ENCODE assay signal across 25 cellular contexts in the genomic region with DNA sequence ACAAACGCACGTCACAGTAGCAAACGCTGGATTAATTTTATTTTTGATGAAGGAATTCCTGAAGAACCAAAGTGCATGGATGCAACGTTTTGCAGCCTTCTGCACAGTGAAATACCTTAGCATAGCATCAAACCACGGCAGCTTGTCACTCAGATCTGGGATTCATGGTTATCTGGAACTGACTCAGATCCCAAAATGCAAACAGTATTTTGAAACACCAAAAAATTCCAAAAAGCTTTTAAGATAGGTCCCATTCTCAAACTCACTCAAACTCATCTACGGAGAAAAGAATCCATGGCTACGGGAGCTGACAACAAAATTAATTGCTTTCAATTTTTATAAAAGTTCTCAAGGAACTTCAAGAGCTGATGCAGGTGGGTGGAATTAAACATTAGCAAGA.
"Had no signal": no experiment of that assay in that cellular context is flagged by ENCODE, and none has a peak within 500 bp of the region (broad histone marks: within the 10 kb centered on the region; RNA-seq: fewer than 3 reads in every experiment).

No MANE protein-coding gene starts in this region.

- H3K27ac Mint-ChIP-seq: activated B cell treated with CpG ODN at 0.5 μM for 24 hours; activated CD4-positive, alpha-beta memory T cell treated with anti-CD3 and anti-CD28 coated beads, Interleukin-2, amount 10 ng/mL, durations not matched to agents 7 days and 5 days; activated CD4-positive, alpha-beta T cell treated with anti-CD3 and anti-CD28 coated beads, Interleukin-2, amount 10 ng/mL, durations not matched to agents 7 days and 5 days; activated naive CD4-positive, alpha-beta T cell treated with anti-CD3 and anti-CD28 coated beads, Interleukin-2, amount 10 ng/mL, durations not matched to agents 7 days and 5 days; activated naive CD8-positive, alpha-beta T cell treated with anti-CD3 and anti-CD28 coated beads for 36 hours; activated T-helper 17 cell treated with anti-CD3 and anti-CD28 coated beads, Interleukin-2, amount 50 U/mL, for 72 hours; T-helper 1 cell treated with Interleukin-12 subunit alpha and Interleukin-12 subunit beta and Interleukin-4 antibody, amounts not matched to agents 30 μg/mL and 1 μg/mL, for 36 hours had no signal

- H3K27me3 Mint-ChIP-seq: activated B cell treated with CpG ODN at 0.5 μM for 24 hours; activated CD4-positive, alpha-beta memory T cell treated with anti-CD3 and anti-CD28 coated beads, Interleukin-2, amount 10 ng/mL, durations not matched to agents 7 days and 5 days; activated CD4-positive, alpha-beta T cell treated with anti-CD3 and anti-CD28 coated beads, Interleukin-2, amount 10 ng/mL, durations not matched to agents 7 days and 5 days; activated naive CD4-positive, alpha-beta T cell treated with anti-CD3 and anti-CD28 coated beads, Interleukin-2, amount 10 ng/mL, durations not matched to agents 7 days and 5 days; activated T-helper 17 cell treated with anti-CD3 and anti-CD28 coated beads, Interleukin-2, amount 50 U/mL, for 72 hours had no signal

- DNase-seq: activated B cell treated with CpG ODN at 0.5 μM for 24 hours; activated CD4-positive, alpha-beta memory T cell treated with anti-CD3 and anti-CD28 coated beads, Interleukin-2, amount 10 ng/mL, durations not matched to agents 7 days and 5 days; activated CD4-positive, alpha-beta T cell treated with anti-CD3 and anti-CD28 coated beads for 1 hour; activated CD4-positive, alpha-beta T cell treated with anti-CD3 and anti-CD28 coated beads, Interleukin-2, amount 10 ng/mL, durations not matched to agents 7 days and 5 days; activated gamma-delta T cell treated with Interleukin-2 at 50 U/mL for 16 hours; activated naive CD4-positive, alpha-beta T cell treated with anti-CD3 and anti-CD28 coated beads, Interleukin-2, amount 10 ng/mL, durations not matched to agents 7 days and 5 days; activated naive CD8-positive, alpha-beta T cell treated with anti-CD3 and anti-CD28 coated beads for 36 hours; activated T-cell treated with anti-CD3 and anti-CD28 coated beads for 4 hours; activated T-cell treated with anti-CD3 and anti-CD28 coated beads, Interleukin-2, amount 50 U/mL, for 48 hours; Kasumi-1; KBM-7; NCI-H1048; NCI-H1417; NCI-H1930; NCI-H2171 treated with DMSO at 0.1 percent for 48 hours; NCI-H345; NCI-H510A; NCI-H69; NK-92 treated with Interleukin-12 subunit alpha and Interleukin-12 subunit beta, amount 100 ng/mL, for 24 hours; OCI-M1; SHP77 had no signal

- H3K9me3 ChIP-seq: SJSA1 had no signal

- H3K4me3 ChIP-seq: SJSA1 had no signal

- H3K9me3 Mint-ChIP-seq: activated B cell treated with CpG ODN at 0.5 μM for 24 hours; activated CD4-positive, alpha-beta memory T cell treated with anti-CD3 and anti-CD28 coated beads, Interleukin-2, amount 10 ng/mL, durations not matched to agents 7 days and 5 days; activated CD4-positive, alpha-beta T cell treated with anti-CD3 and anti-CD28 coated beads, Interleukin-2, amount 10 ng/mL, durations not matched to agents 7 days and 5 days; activated naive CD4-positive, alpha-beta T cell treated with anti-CD3 and anti-CD28 coated beads, Interleukin-2, amount 10 ng/mL, durations not matched to agents 7 days and 5 days; activated naive CD8-positive, alpha-beta T cell treated with anti-CD3 and anti-CD28 coated beads for 36 hours; activated T-helper 17 cell treated with anti-CD3 and anti-CD28 coated beads, Interleukin-2, amount 50 U/mL, for 72 hours; T-helper 1 cell treated with Interleukin-12 subunit alpha and Interleukin-12 subunit beta and Interleukin-4 antibody, amounts not matched to agents 30 μg/mL and 1 μg/mL, for 36 hours had no signal

- H3K4me3 Mint-ChIP-seq: activated B cell treated with CpG ODN at 0.5 μM for 24 hours; activated CD4-positive, alpha-beta memory T cell treated with anti-CD3 and anti-CD28 coated beads, Interleukin-2, amount 10 ng/mL, durations not matched to agents 7 days and 5 days; activated CD4-positive, alpha-beta T cell treated with anti-CD3 and anti-CD28 coated beads, Interleukin-2, amount 10 ng/mL, durations not matched to agents 7 days and 5 days; activated naive CD4-positive, alpha-beta T cell treated with anti-CD3 and anti-CD28 coated beads, Interleukin-2, amount 10 ng/mL, durations not matched to agents 7 days and 5 days; activated naive CD8-positive, alpha-beta T cell treated with anti-CD3 and anti-CD28 coated beads for 36 hours; activated T-helper 17 cell treated with anti-CD3 and anti-CD28 coated beads, Interleukin-2, amount 50 U/mL, for 72 hours; T-helper 1 cell treated with Interleukin-12 subunit alpha and Interleukin-12 subunit beta and Interleukin-4 antibody, amounts not matched to agents 30 μg/mL and 1 μg/mL, for 36 hours had no signal

- H3K36me3 ChIP-seq: SJSA1 had no signal

- ATAC-seq: activated T-helper 17 cell treated with anti-CD3 and anti-CD28 coated beads, Interleukin-2, amount 50 U/mL, for 72 hours; SK-N-SH treated with all-trans-retinoic acid at 6 μM for 48 hours had no signal

- H3K27me3 ChIP-seq: SJSA1 had no signal

- H3K36me3 Mint-ChIP-seq: activated naive CD4-positive, alpha-beta T cell treated with anti-CD3 and anti-CD28 coated beads, Interleukin-2, amount 10 ng/mL, durations not matched to agents 7 days and 5 days; activated naive CD8-positive, alpha-beta T cell treated with anti-CD3 and anti-CD28 coated beads for 36 hours had no signal

- H3K4me1 Mint-ChIP-seq: activated B cell treated with CpG ODN at 0.5 μM for 24 hours; activated CD4-positive, alpha-beta memory T cell treated with anti-CD3 and anti-CD28 coated beads, Interleukin-2, amount 10 ng/mL, durations not matched to agents 7 days and 5 days; activated CD4-positive, alpha-beta T cell treated with anti-CD3 and anti-CD28 coated beads, Interleukin-2, amount 10 ng/mL, durations not matched to agents 7 days and 5 days; activated naive CD4-positive, alpha-beta T cell treated with anti-CD3 and anti-CD28 coated beads, Interleukin-2, amount 10 ng/mL, durations not matched to agents 7 days and 5 days; activated naive CD8-positive, alpha-beta T cell treated with anti-CD3 and anti-CD28 coated beads for 36 hours; activated T-helper 17 cell treated with anti-CD3 and anti-CD28 coated beads, Interleukin-2, amount 50 U/mL, for 72 hours had no signal

- H3K27ac ChIP-seq: SJSA1 had no signal
